ENCODE assay signal across 7 cellular contexts in genomic region chr1:18907021-18907913, GRCh38. TPM values are rescaled to one million over a fixed set of nuclear protein-coding genes. Genes with fewer than 3 reads are reported as not detected.
DNase-seq lines count a peak whose midpoint lies in the region; ATAC-seq, FAIRE-seq and TF ChIP-seq lines count a peak whose summit lies in the region.

No MANE protein-coding gene starts in this region.

- peak; percentile 29 for DNase-seq in GM06990 (ENCODE audit: extremely low read depth, insufficient read length)
- peak; percentile 42 for DNase-seq in NCI-H1694 (lab: John Stamatoyannopoulos, UW)
- peak; percentile 59 for DNase-seq in WERI-Rb-1
- peak; percentile 77 for DNase-seq in cardiac fibroblast (ENCODE audit: low read depth in 2 of 2)
- DNase-seq in kidney = no peak
- peak; percentile 49 for DNase-seq in stimulated activated CD4-positive, alpha-beta T cell treated with anti-CD3 and anti-CD28 coated beads, Interleukin-1b, Interleukin-23, amount 100 ng/mL, for 48 hours

- H3K4me1 ChIP-seq in kidney (ENCODE audit: control insufficient read depth in 1 of 2, insufficient read depth in 1 of 2, low read depth in 1 of 2, low read length in 2 of 2) = peaks cover 6 to 7% of the 10 kb centered on the region in 2 donors

- no peak overlapping the region for H3K9ac ChIP-seq in kidney (ENCODE audit: low read length in 2 of 2)

- H3K9me3 ChIP-seq in WERI-Rb-1 (ENCODE audit: severe bottlenecking) = no peaks in the 10 kb centered on the region
- H3K9me3 ChIP-seq in kidney (ENCODE audit: control insufficient read depth in 1 of 2, low read length in 2 of 2) = no peaks in the 10 kb centered on the region

- H3K36me3 ChIP-seq in GM06990 (ENCODE audit: control insufficient read depth, insufficient read depth, low read length) (peaks cover 9% of the 10 kb centered on the region), WERI-Rb-1 (peaks cover 57% of the 10 kb centered on the region), kidney (ENCODE audit: control insufficient read depth in 1 of 2, insufficient read depth in 2 of 2, low read length in 2 of 2) (peaks cover 17 to 21% of the 10 kb centered on the region in 2 donors)

- H3K4me3 ChIP-seq in GM06990 (replicated peaks; ENCODE audit: low read depth, low read length) = no peak overlapping the region
- no peak overlapping the region for H3K4me3 ChIP-seq in WERI-Rb-1 (ENCODE audit: low read depth, low read length)
- no peak overlapping the region for H3K4me3 ChIP-seq in cardiac fibroblast (replicated peaks in 1 of 2; ENCODE audit: low read depth in 2 of 2, low read length in 2 of 2)
- no peak overlapping the region for H3K4me3 ChIP-seq in kidney (ENCODE audit: low read length in 2 of 2)

- no peak for FAIRE-seq in kidney (lab: Jason Lieb, UNC)

- H3K27ac ChIP-seq in WERI-Rb-1 (peak overlapping the region; percentile 29), kidney (ENCODE audit: low read depth in 2 of 2, low read length in 2 of 2) (peak overlapping the region in 1 of 2 donors; percentile 70)

- no peak for ATAC-seq in GM19397 (IDR thresholded peaks at IDR 0.05; ENCODE audit: unreplicated experiment)

- TF ChIP-seq CTCF in GM06990 (IDR thresholded peaks at IDR 0.05; ENCODE audit: insufficient read depth, low read length, poor library complexity, severe bottlenecking) = peak; percentile 82
- TF ChIP-seq CTCF in WERI-Rb-1 (IDR thresholded peaks at IDR 0.05; ENCODE audit: low read depth, low read length) = peak; percentile 71
- TF ChIP-seq CTCF in cardiac fibroblast (IDR thresholded peaks at IDR 0.05; ENCODE audit: low read depth, low read length) = peak; percentile 71
- TF ChIP-seq CTCF in kidney (IDR thresholded peaks at IDR 0.05; ENCODE audit: borderline replicate concordance, extremely low read depth, insufficient read depth) = peak; percentile 71

- intact Hi-C loops in kidney (cut with DNase I) = no loop called here

- H3K27me3 ChIP-seq in GM06990 (replicated peaks; ENCODE audit: control insufficient read depth, insufficient read depth, low read length) = no peaks in the 10 kb centered on the region
- H3K27me3 ChIP-seq in WERI-Rb-1 (ENCODE audit: insufficient read depth, low read depth, severe bottlenecking) = no peaks in the 10 kb centered on the region

RNA-seq across cellular contexts. Expression of gene ALDH4A1, which starts 4.9 kb away (rescaled TPM):
- 49.3 TPM for total RNA-seq in kidney
- 352 TPM for polyA plus RNA-seq in kidney (ENCODE audit: insufficient read depth, low read depth, low replicate concordance)

RNA-seq across cellular contexts. Expression of gene TAS1R2, which starts 47.8 kb away (rescaled TPM):
- total RNA-seq in kidney = not detected
- not detected for polyA plus RNA-seq in kidney (ENCODE audit: insufficient read depth, low read depth, low replicate concordance)

RNA-seq across cellular contexts. Expression of gene IFFO2, which starts 49.2 kb away (rescaled TPM):
- 23.1 TPM for total RNA-seq in kidney
- 7.5 TPM for polyA plus RNA-seq in kidney (ENCODE audit: insufficient read depth, low read depth, low replicate concordance)
